8 cellular contexts compared by ENCODE assay signal in genomic region chr13:101258071-101258470, GRCh38.
DNase-seq lines count a peak whose midpoint lies in the region; FAIRE-seq and TF ChIP-seq lines count a peak whose summit lies in the region.
"Had no signal": no experiment of that assay in that cellular context is flagged by ENCODE, and none has a peak within 500 bp of the region (broad histone marks: within the 10 kb centered on the region; RNA-seq: fewer than 3 reads in every experiment).

No MANE protein-coding gene starts in this region.

- H3K79me2 ChIP-seq in H9 (ENCODE audit: insufficient read depth, low read length), result no peaks in the 10 kb centered on the region

- H4K8ac ChIP-seq in H9 (replicated peaks; ENCODE audit: insufficient read length, low read depth, low read length), result no peak overlapping the region

- H4K20me1 ChIP-seq in H9 (ENCODE audit: control insufficient read depth, insufficient read depth, insufficient read length), result no peaks in the 10 kb centered on the region

- peak overlapping the region; percentile 59 for H3K18ac ChIP-seq in H9 (ENCODE audit: insufficient read length, low read depth, low read length)

- H3K4me1 ChIP-seq in H9 (ENCODE audit: insufficient read depth, low read length), result no peaks in the 10 kb centered on the region; the same call in 1 of the 2 replicates
- H3K4me1 ChIP-seq: adrenal gland had no signal

- no peak overlapping the region for H3K27ac ChIP-seq in H9 (ENCODE audit: insufficient read length, low read depth, low read length)
- H3K27ac ChIP-seq: adrenal gland had no signal

- 0 out of 3 replicates have a peak, but pooled peaks have one; percentile 11 for TF ChIP-seq CTCF in H9 (conservative IDR thresholded peaks at IDR 0.05)

- H4K91ac ChIP-seq in H9 (ENCODE audit: insufficient read length, low read depth, low read length), result no peak overlapping the region

- CTCF ChIA-PET in activated CD4-positive, alpha-beta T cell treated with anti-CD3 and anti-CD28 coated beads, Interleukin-2, amount 10 ng/mL, durations not matched to agents 7 days and 5 days (lab: Charles Lee), result no interaction called here

- no peak overlapping the region for H3K9ac ChIP-seq in H9 (ENCODE audit: extremely low read depth, insufficient read length, low read length)

- no peaks in the 10 kb centered on the region for H3K23me2 ChIP-seq in H9 (ENCODE audit: insufficient read length, low read depth, low read length, poor library complexity, severe bottlenecking)

- no peak overlapping the region for H3K4ac ChIP-seq in H9 (ENCODE audit: low read depth, low read length)

- no peak overlapping the region for H3K23ac ChIP-seq in H9 (ENCODE audit: insufficient read length, low read depth, low read length)

- WGBS in H9 (ENCODE audit: extremely low coverage, insufficient read length, low lambda C conversion rate), result no CpG with 5 or more reads among the region's 11 CpGs

- H3K36me3 Mint-ChIP-seq in H9 (ENCODE audit: insufficient read depth in 1 of 3, low read depth in 3 of 3), result no peaks in the 10 kb centered on the region
- no peaks in the 10 kb centered on the region for H3K36me3 Mint-ChIP-seq in activated CD4-positive, alpha-beta T cell treated with anti-CD3 and anti-CD28 coated beads, Interleukin-2, amount 10 ng/mL, durations not matched to agents 7 days and 5 days (ENCODE audit: low read depth)

- peak; percentile 95 for FAIRE-seq in GM18507 (lab: Jason Lieb, UNC)

- no peak overlapping the region for H2BK5ac ChIP-seq in H9 (ENCODE audit: insufficient read length, low read length)

- H2AK5ac ChIP-seq in H9 (ENCODE audit: insufficient read length, low read length), result no peak overlapping the region

- H3K14ac ChIP-seq in H9 (ENCODE audit: insufficient read depth, low read length), result no peak overlapping the region

- H4K5ac ChIP-seq in H9 (ENCODE audit: insufficient read length, low read depth, low read length), result peak overlapping the region; percentile 24

- no peaks in the 10 kb centered on the region for H3K9me3 ChIP-seq in H9 (ENCODE audit: control insufficient read depth, low read depth, low read length)
- H3K9me3 ChIP-seq: adrenal gland had no signal

- no peak overlapping the region for H2BK12ac ChIP-seq in H9 (ENCODE audit: insufficient read length, low read depth, low read length)

- H3T11ph ChIP-seq in H9 (ENCODE audit: low read length), result no peak overlapping the region

- H2BK20ac ChIP-seq in H9 (ENCODE audit: low read depth, low read length, poor library complexity, severe bottlenecking), result no peak overlapping the region

- no peak overlapping the region for H3K56ac ChIP-seq in H9 (ENCODE audit: insufficient read length, low read depth, low read length)

- no peaks in the 10 kb centered on the region for H3K27me3 Mint-ChIP-seq in H9 (ENCODE audit: low read depth)
- peaks cover 22% of the 10 kb centered on the region for H3K27me3 Mint-ChIP-seq in activated CD4-positive, alpha-beta T cell treated with anti-CD3 and anti-CD28 coated beads, Interleukin-2, amount 10 ng/mL, durations not matched to agents 7 days and 5 days

- H3K4me2 ChIP-seq in H9 (ENCODE audit: insufficient read depth, insufficient read length, low read length), result no peak overlapping the region

- H3K4me1 Mint-ChIP-seq in H9, result peaks cover 0 to 6% of the 10 kb centered on the region in 2 experiments; a peak in 3 of 4 replicates
- H3K4me1 Mint-ChIP-seq in activated CD4-positive, alpha-beta T cell treated with anti-CD3 and anti-CD28 coated beads, Interleukin-2, amount 10 ng/mL, durations not matched to agents 7 days and 5 days, result peaks cover 9% of the 10 kb centered on the region

- H2BK120ac ChIP-seq in H9 (ENCODE audit: low read depth, low read length, poor library complexity, severe bottlenecking), result no peak overlapping the region

- no peaks in the 10 kb centered on the region for H3K9me3 Mint-ChIP-seq in H9
- H3K9me3 Mint-ChIP-seq in activated CD4-positive, alpha-beta T cell treated with anti-CD3 and anti-CD28 coated beads, Interleukin-2, amount 10 ng/mL, durations not matched to agents 7 days and 5 days, result peaks cover 2% of the 10 kb centered on the region

- peak overlapping the region; percentile 53 to 86 (median 84); a peak in 5 of 7 replicates for H3K27ac Mint-ChIP-seq in H9
- H3K27ac Mint-ChIP-seq in activated CD4-positive, alpha-beta T cell treated with anti-CD3 and anti-CD28 coated beads, Interleukin-2, amount 10 ng/mL, durations not matched to agents 7 days and 5 days, result no peak overlapping the region

- no peaks in the 10 kb centered on the region for H3K79me1 ChIP-seq in H9 (ENCODE audit: insufficient read depth, low read depth, low read length, poor library complexity, severe bottlenecking)

- H2BK15ac ChIP-seq in H9 (ENCODE audit: low read depth, low read length), result no peak overlapping the region

- DNase-seq in GM18507 (ENCODE audit: extremely low spot score, insufficient read length, low read depth), result peak; percentile 30
- peak; percentile 64 for DNase-seq in H9
- peak; percentile 13 for DNase-seq in LoVo (ENCODE audit: low spot score)
- DNase-seq in activated CD4-positive, alpha-beta T cell treated with anti-CD3 and anti-CD28 coated beads, Interleukin-2, amount 10 ng/mL, durations not matched to agents 7 days and 5 days, result peak; percentile 55
- DNase-seq in iPS-NIHi7 (ENCODE audit: extremely low spot score), result peak; percentile 42
- DNase-seq in SKM-1 (lab: John Stamatoyannopoulos, UW; ENCODE audit: unreplicated experiment), result no peak
- no peak for DNase-seq in NCI-H2081 treated with DMSO at 0.1 percent for 48 hours (lab: John Stamatoyannopoulos, UW)

- no peak overlapping the region for H2AFZ ChIP-seq in H9 (ENCODE audit: low read length)

- H3K27me3 ChIP-seq in H9 (ENCODE audit: insufficient read depth, low read length), result no peaks in the 10 kb centered on the region
- H3K27me3 ChIP-seq: adrenal gland had no signal

- peak overlapping the region in 1 of 2 experiments; percentile 10; a peak in 1 of 5 replicates for H3K4me3 Mint-ChIP-seq in H9
- no peak overlapping the region for H3K4me3 Mint-ChIP-seq in activated CD4-positive, alpha-beta T cell treated with anti-CD3 and anti-CD28 coated beads, Interleukin-2, amount 10 ng/mL, durations not matched to agents 7 days and 5 days

- POLR2A ChIA-PET in activated CD4-positive, alpha-beta T cell treated with anti-CD3 and anti-CD28 coated beads, Interleukin-2, amount 10 ng/mL, durations not matched to agents 7 days and 5 days (lab: Charles Lee), result no interaction called here

Comparison
In these comparisons a context has a peak if more than half of its experiments do, and no peak if none do; other contexts are left out.
1. DNase-seq: peak in GM18507 (single experiment), H9 (single experiment), LoVo (single experiment), activated CD4-positive, alpha-beta T cell treated with anti-CD3 and anti-CD28 coated beads, Interleukin-2, amount 10 ng/mL, durations not matched to agents 7 days and 5 days (single experiment) and iPS-NIHi7 (single experiment); none in SKM-1 (single experiment) and NCI-H2081 treated with DMSO at 0.1 percent for 48 hours (single experiment).